In the genomic region with DNA sequence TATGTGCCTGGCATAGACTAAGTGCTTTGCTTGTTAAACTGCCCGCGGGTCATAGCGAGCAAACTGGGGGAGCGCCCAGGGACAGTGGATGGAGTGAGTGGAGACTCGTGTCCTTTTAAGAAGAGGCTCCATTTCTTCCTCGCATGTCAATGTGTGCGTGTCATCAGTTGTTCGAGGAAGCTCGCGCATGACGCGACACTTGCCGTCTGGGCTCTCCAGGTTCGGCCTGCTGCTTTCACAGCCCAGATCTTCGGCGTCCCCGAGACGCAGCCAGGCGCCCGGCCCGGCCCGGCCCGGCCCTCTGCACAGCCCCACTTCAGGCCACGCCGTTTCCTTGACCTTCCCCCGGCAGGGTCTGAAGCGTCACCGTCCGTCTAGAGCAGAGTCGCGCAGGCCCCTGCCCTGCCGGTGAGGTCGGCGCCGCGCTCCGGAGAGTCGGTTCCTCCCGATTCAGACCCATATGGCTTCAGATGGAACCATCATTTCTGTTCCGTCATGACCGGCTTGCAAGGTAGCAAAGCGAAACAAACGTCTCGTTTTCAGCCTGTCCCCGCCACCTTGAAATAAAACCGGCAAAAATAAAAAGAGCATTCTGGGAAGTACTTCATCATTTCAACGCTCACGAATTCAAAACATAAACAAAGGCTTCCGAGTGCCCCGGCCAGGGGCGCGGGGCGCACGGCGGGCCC, we compare ENCODE assay signal across 8 cellular contexts. TPM values are rescaled to one million over a fixed set of nuclear protein-coding genes. Genes with fewer than 3 reads are reported as not detected.
DNase-seq lines count a peak whose midpoint lies in the region; ATAC-seq and TF ChIP-seq lines count a peak whose summit lies in the region.

No MANE protein-coding gene starts in this region.

- no peaks in the 10 kb centered on the region for H3K9me3 Mint-ChIP-seq in neural crest cell

- H3K27ac ChIP-seq in gastroesophageal sphincter: peak overlapping the region in 3 of 4 donors; percentile 66 to 81 (median 81)

- TF ChIP-seq CTCF in GM12865 (IDR thresholded peaks at IDR 0.05; ENCODE audit: insufficient read depth, low read depth, low read length, missing control alignments): no peak
- no peak for TF ChIP-seq CTCF in gastroesophageal sphincter (IDR thresholded peaks at IDR 0.05)
- TF ChIP-seq CTCF in neural crest cell (conservative IDR thresholded peaks at IDR 0.05): no peak

- H3K9me3 ChIP-seq in gastroesophageal sphincter: peaks cover 0 to 10% (median 0%) of the 10 kb centered on the region in 3 donors

- peaks cover 0 to 25% (median 9%) of the 10 kb centered on the region in 3 donors for H3K4me1 ChIP-seq in gastroesophageal sphincter

- H3K27me3 Mint-ChIP-seq in neural crest cell (ENCODE audit: low read depth): peaks cover 59% of the 10 kb centered on the region

- H3K36me3 ChIP-seq in gastroesophageal sphincter: no peaks in the 10 kb centered on the region

- H3K4me3 ChIP-seq in GM12865 (ENCODE audit: low read depth, low read length) (peak overlapping the region; percentile 67), gastroesophageal sphincter (peak overlapping the region; percentile 23 to 61)

- no peak for TF ChIP-seq EP300 in gastroesophageal sphincter (IDR thresholded peaks at IDR 0.05)

- DNase-seq in GM12865 (ENCODE audit: low read depth) (peak; percentile 17), neural crest cell (ENCODE audit: low read depth, low spot score) (peak; percentile 14), OCI-M2 (lab: John Stamatoyannopoulos, UW; ENCODE audit: unreplicated experiment) (no peak), CD1c-positive myeloid dendritic cell (ENCODE audit: extremely low spot score) (no peak), NCI-H128 (lab: John Stamatoyannopoulos, UW; ENCODE audit: unreplicated experiment) (no peak)
- DNase-seq in activated naive CD4-positive, alpha-beta T cell treated with anti-CD3 and anti-CD28 coated beads, Interleukin-2, amount 50 U/mL, for 16 hours: peak; percentile 25

- H3K36me3 Mint-ChIP-seq in neural crest cell (ENCODE audit: low read depth): peaks cover 5% of the 10 kb centered on the region

- TF ChIP-seq POLR2A in gastroesophageal sphincter (IDR thresholded peaks at IDR 0.05): no peak

- peaks cover 96% of the 10 kb centered on the region for H3K27me3 ChIP-seq in gastroesophageal sphincter

- peak overlapping the region; percentile 97 for H3K27ac Mint-ChIP-seq in neural crest cell (ENCODE audit: unreplicated experiment)

- 0 to 6% methylated on average over 3 to 6 of the region's 55 CpGs for WGBS in gastroesophageal sphincter (ENCODE audit: low coverage in 1 of 2), 2 donors

- peaks cover 20% of the 10 kb centered on the region for H3K4me1 Mint-ChIP-seq in neural crest cell

- H3K4me3 Mint-ChIP-seq in neural crest cell: peak overlapping the region; percentile 96

- ATAC-seq in HG03432 (IDR thresholded peaks at IDR 0.05; ENCODE audit: unreplicated experiment) (peak; percentile 35), gastroesophageal sphincter (peak; percentile 65)

RNA-seq across cellular contexts. Expression of a gene that starts 0.6 kb away (rescaled TPM):
- 10 to 100 TPM; 23.3 to 78.6 (median 47.2) TPM for total RNA-seq in gastroesophageal sphincter
- total RNA-seq in neural crest cell: 77.3 and 85.3 TPM in 2 replicates

Comparison
In these comparisons a context has a peak if more than half of its experiments do, and no peak if none do; other contexts are left out.
1. DNase-seq: peak in GM12865 (single experiment), activated naive CD4-positive, alpha-beta T cell treated with anti-CD3 and anti-CD28 coated beads, Interleukin-2, amount 50 U/mL, for 16 hours (single experiment) and neural crest cell (single experiment); none in OCI-M2 (single experiment), CD1c-positive myeloid dendritic cell (single experiment) and NCI-H128 (single experiment).